ENCODE assay signal across 22 cellular contexts in the genomic region with DNA sequence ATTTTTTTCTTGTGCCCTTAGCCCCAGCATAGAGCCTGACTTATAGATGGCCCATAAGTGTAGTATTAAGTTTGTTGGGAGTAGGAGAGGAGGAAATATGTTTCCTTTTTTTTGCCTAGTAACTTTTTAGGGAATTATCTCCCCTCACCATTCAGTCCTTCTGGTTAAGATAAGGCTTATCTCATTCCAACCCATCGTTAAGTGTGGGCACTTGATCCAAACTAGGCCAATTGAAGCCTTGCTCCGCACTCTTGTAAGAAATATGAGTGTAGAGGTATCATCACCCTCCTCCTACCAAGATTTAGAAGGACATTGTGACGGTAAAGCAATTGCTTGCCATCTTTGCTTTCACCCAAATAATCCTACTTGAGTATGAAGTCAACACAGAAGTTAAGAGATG.
"Had no signal": no experiment of that assay in that cellular context is flagged by ENCODE, and none has a peak within 500 bp of the region (broad histone marks: within the 10 kb centered on the region; RNA-seq: fewer than 3 reads in every experiment).

No MANE protein-coding gene starts in this region.

- DNase-seq: islet precursor cell; left ventricle myocardium inferior; midbrain; mucosa of descending colon; naive thymus-derived CD4-positive, alpha-beta T cell; ovary; right lobe of liver; stimulated activated CD4-positive, alpha-beta T cell treated with anti-CD3 and anti-CD28 coated beads, Interleukin-12 subunit alpha, Interleukin-12 subunit beta, amount 100 ng/mL, for 4 hours; stimulated activated CD4-positive, alpha-beta T cell treated with anti-CD3 and anti-CD28 coated beads, Interleukin-15, amount 100 ng/mL, for 24 hours; stimulated activated CD4-positive, alpha-beta T cell treated with anti-CD3 and anti-CD28 coated beads, Interleukin-2, amount 100 ng/mL, for 24 hours; stimulated activated CD4-positive, alpha-beta T cell treated with anti-CD3 and anti-CD28 coated beads, Interleukin-4, amount 100 ng/mL, for 1 hour; stimulated activated naive B cell treated with anti-CD40 and anti-IgM and Interleukin-4, amounts not matched to agents 10 μg/mL and 1 μg/mL and 100 μg/mL, for 72 hours; stimulated activated naive CD8-positive, alpha-beta T cell treated with anti-CD3 and anti-CD28 coated beads, Interleukin-15, Interleukin-2, amounts not matched to agents 100 U/mL and 50 U/mL, for 24 hours; stomach; testis; thyroid gland; transverse colon; upper lobe of left lung had no signal

- H3K36me3 ChIP-seq: left ventricle myocardium inferior, ovary, right atrium auricular region, right lobe of liver, stomach, thyroid gland, transverse colon, upper lobe of left lung, vagina had no signal

- H3K27ac ChIP-seq: left ventricle myocardium inferior, ovary, right atrium auricular region, right lobe of liver, stomach, testis, thyroid gland, transverse colon, upper lobe of left lung, vagina had no signal

- H3K9me3 ChIP-seq: left ventricle myocardium inferior, mucosa of descending colon, ovary, right atrium auricular region, right lobe of liver, stomach, testis, thyroid gland, transverse colon, upper lobe of left lung, vagina had no signal

- ATAC-seq: mucosa of descending colon; naive thymus-derived CD4-positive, alpha-beta T cell; natural killer cell treated with Interleukin-12 subunit alpha and Interleukin-12 subunit beta and Interleukin-15 and Interleukin-18, amount 100 ng/mL, for 72 hours; right lobe of liver; stimulated activated naive B cell treated with anti-CD40 and anti-IgM and Interleukin-4, amounts not matched to agents 10 μg/mL and 1 μg/mL and 100 μg/mL, for 72 hours; stimulated activated naive CD8-positive, alpha-beta T cell treated with anti-CD3 and anti-CD28 coated beads, Interleukin-15, Interleukin-2, amounts not matched to agents 100 U/mL and 50 U/mL, for 24 hours had no signal

- H3K4me1 ChIP-seq: testis, transverse colon, vagina had no signal

- H3K4me3 ChIP-seq: left ventricle myocardium inferior, lung, mucosa of descending colon, ovary, right atrium auricular region, right lobe of liver, stomach, testis, thyroid gland, transverse colon, upper lobe of left lung, vagina had no signal

- H3K27me3 ChIP-seq: ovary, right atrium auricular region, right lobe of liver, stomach, testis, thyroid gland, transverse colon, upper lobe of left lung, vagina had no signal
